ENCODE assay signal across 16 cellular contexts in the genomic region with DNA sequence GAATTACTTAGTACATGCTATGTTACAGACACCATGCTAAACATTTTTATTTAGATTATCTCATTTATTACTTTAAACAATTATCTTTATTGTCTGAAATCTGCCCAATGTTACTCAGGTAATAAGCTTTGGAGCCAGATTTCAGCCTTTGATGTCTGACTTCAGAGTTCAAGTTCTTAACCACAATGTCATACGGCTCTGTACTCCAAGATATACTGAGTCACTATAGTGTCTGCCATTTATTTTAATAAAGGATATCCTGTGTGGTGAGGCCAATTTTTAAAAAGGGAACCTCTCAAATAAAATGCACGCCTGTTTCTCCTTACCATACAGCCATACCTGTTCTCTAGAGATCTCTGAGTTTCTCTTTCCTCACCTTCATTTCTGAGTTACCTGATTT.
DNase-seq lines count a peak whose midpoint lies in the region; ATAC-seq and TF ChIP-seq lines count a peak whose summit lies in the region.
"Had no signal": no experiment of that assay in that cellular context is flagged by ENCODE, and none has a peak within 500 bp of the region (broad histone marks: within the 10 kb centered on the region; RNA-seq: fewer than 3 reads in every experiment).

No MANE protein-coding gene starts in this region.

- H3F3A ChIP-seq in PC-3 (ENCODE audit: low read length, unreplicated experiment), result no peaks in the 10 kb centered on the region

- H3K27me3 ChIP-seq in ACC112 (ENCODE audit: insufficient read depth, low read length) (no peaks in the 10 kb centered on the region), PC-3 (ENCODE audit: low read length) (no peaks in the 10 kb centered on the region)

- H3K4me3 ChIP-seq in ACC112 (ENCODE audit: low read depth, low read length) (peak overlapping the region; percentile 64), PC-3 (ENCODE audit: low read length) (no peak overlapping the region), epithelial cell of esophagus (ENCODE audit: low read length) (no peak overlapping the region)
- H3K4me3 ChIP-seq: A549 had no signal

- H3K9ac ChIP-seq in PC-3 (ENCODE audit: low read length), result no peak overlapping the region

- H4K20me1 ChIP-seq in PC-3 (ENCODE audit: low read length), result no peaks in the 10 kb centered on the region

- H3K36me3 ChIP-seq in ACC112 (ENCODE audit: insufficient read depth, low read length) (no peaks in the 10 kb centered on the region), PC-3 (ENCODE audit: low read depth, low read length) (no peaks in the 10 kb centered on the region)

- intact Hi-C loops in PC-3 (cut with micrococcal nuclease), result no loop called here
- intact Hi-C loops in posterior vena cava (cut with DNase I), result no loop called here

- no TSS peak for BruUV-seq in PC-3 (replicated peaks; lab: Mats Ljungman, UMichigan)

- TF ChIP-seq CTCF in PC-3 (conservative IDR thresholded peaks at IDR 0.05; ENCODE audit: low read depth, low read length) (no peak), epithelial cell of esophagus (IDR thresholded peaks at IDR 0.05; ENCODE audit: insufficient read depth, low read depth, low read length, missing control alignments) (no peak)

- peak overlapping the region; percentile 7; the same call in 1 of the 2 replicates for H3K4me2 ChIP-seq in PC-3 (ENCODE audit: low read length)
- H3K4me2 ChIP-seq: A549 had no signal

- POLR2A ChIA-PET in PC-3 (lab: Charles Lee; ENCODE audit: unreplicated experiment), result no interaction called here

- ATAC-seq in PC-3, result no peak; the same call in 1 of the 2 replicates
- ATAC-seq: A549, Right ventricle myocardium inferior had no signal

- H3K4me1 ChIP-seq in ACC112 (ENCODE audit: control insufficient read depth, insufficient read depth, low read length, unreplicated experiment) (peaks cover 36% of the 10 kb centered on the region), PC-3 (ENCODE audit: insufficient read depth, low read length) (no peaks in the 10 kb centered on the region)
- H3K4me1 ChIP-seq: A549 had no signal

- H3K27ac ChIP-seq in ACC112 (ENCODE audit: low read depth, low read length) (peak overlapping the region; percentile 55), PC-3 (ENCODE audit: low read length) (no peak overlapping the region)
- H3K27ac ChIP-seq: A549 had no signal

- peak overlapping the region; percentile 93 for H2AFZ ChIP-seq in ACC112 (ENCODE audit: low read length, unreplicated experiment)
- H2AFZ ChIP-seq in PC-3 (ENCODE audit: low read length), result no peak overlapping the region

- H3K79me2 ChIP-seq in ACC112 (ENCODE audit: control insufficient read depth, insufficient read depth, low read length, unreplicated experiment), result no peaks in the 10 kb centered on the region
- H3K79me2 ChIP-seq in PC-3 (ENCODE audit: low read length), result no peaks in the 10 kb centered on the region

- H3K9me2 ChIP-seq in PC-3 (replicated peaks; ENCODE audit: low read length), result no peaks in the 10 kb centered on the region

- no peaks in the 10 kb centered on the region for H3K9me3 ChIP-seq in PC-3 (ENCODE audit: low read length)
- H3K9me3 ChIP-seq: A549 had no signal

- CTCF ChIA-PET in PC-3 (lab: Charles Lee), result no interaction called here

- DNase-seq in HCEC 1CT (peak; percentile 31), PC-3 (peak; percentile 12), epithelial cell of esophagus (ENCODE audit: low read depth) (peak; percentile 5), HPDE6-E6E7 (ENCODE audit: extremely low spot score) (no peak), anterior cingulate cortex (lab: John Stamatoyannopoulos, UW) (no peak), posterior vena cava (ENCODE audit: low spot score) (no peak)
- no peak for DNase-seq in activated CD8-positive, alpha-beta memory T cell treated with anti-CD3 and anti-CD28 coated beads for 24 hours
- DNase-seq: CD4-positive, alpha-beta memory T cell; DMS79 treated with DMSO at 0.1 percent for 48 hours; GF-D8; NCI-H146; NCI-H2227 treated with DMSO at 0.1 percent for 48 hours; NCI-H526 had no signal

Comparison
In these comparisons a context has a peak if more than half of its experiments do, and no peak if none do; other contexts are left out.
1. DNase-seq: peak in HCEC 1CT (single experiment), PC-3 (single experiment) and epithelial cell of esophagus (single experiment); none in HPDE6-E6E7 (single experiment), activated CD8-positive, alpha-beta memory T cell treated with anti-CD3 and anti-CD28 coated beads for 24 hours (single experiment), anterior cingulate cortex (0 of 58) and posterior vena cava (single experiment).